In the genomic region with DNA sequence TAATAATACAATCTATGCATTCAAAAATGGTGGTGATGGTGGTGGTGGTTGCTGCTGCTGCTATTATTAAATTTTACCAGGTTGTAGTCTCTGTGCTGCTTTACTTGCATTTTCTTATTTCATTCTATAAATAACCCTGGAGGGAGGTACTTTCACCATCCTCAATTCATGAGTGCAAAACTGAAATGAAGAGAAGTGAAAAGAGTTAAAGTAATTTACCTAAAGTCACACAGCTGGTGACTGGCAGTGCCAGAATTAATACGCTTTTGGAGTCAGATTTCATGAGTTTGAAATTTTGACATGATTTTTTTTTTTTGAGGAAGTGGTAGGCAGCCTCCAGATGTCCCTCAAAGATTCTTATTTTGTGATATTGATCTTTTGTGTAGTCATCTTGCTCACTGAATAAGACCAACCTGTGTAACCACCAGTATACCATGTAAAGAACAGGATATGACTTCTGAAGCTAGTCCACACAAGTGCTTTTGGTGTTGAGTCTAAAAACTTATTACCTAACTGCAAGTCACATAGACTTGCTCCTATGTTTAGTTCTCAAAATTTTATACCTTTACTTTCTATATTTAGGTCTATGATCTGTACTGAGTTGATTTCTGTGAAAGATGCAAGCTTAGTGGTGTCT, we compare ENCODE assay signal across 13 cellular contexts.
DNase-seq lines count a peak whose midpoint lies in the region; ATAC-seq and TF ChIP-seq lines count a peak whose summit lies in the region.
"Had no signal": no experiment of that assay in that cellular context is flagged by ENCODE, and none has a peak within 500 bp of the region (broad histone marks: within the 10 kb centered on the region; RNA-seq: fewer than 3 reads in every experiment).

No MANE protein-coding gene starts in this region.

- no peak for TF ChIP-seq CTCF in tibial artery (IDR thresholded peaks at IDR 0.05)

- no peaks in the 10 kb centered on the region for H3K27me3 ChIP-seq in tibial artery

- ATAC-seq in GM18508 (IDR thresholded peaks at IDR 0.05; ENCODE audit: insufficient read depth, unreplicated experiment) = peak; percentile 93
- ATAC-seq in GM21390 (IDR thresholded peaks at IDR 0.05; ENCODE audit: unreplicated experiment) = peak; percentile 88
- peak; percentile 86 for ATAC-seq in HG02981 (IDR thresholded peaks at IDR 0.05; ENCODE audit: unreplicated experiment)
- peak; percentile 74 for ATAC-seq in HG03575 (IDR thresholded peaks at IDR 0.05; ENCODE audit: extremely low read depth, insufficient number of reproducible peaks, low FRiP score, unreplicated experiment)

- H3K4me3 ChIP-seq in tibial artery = no peak overlapping the region

- no peaks in the 10 kb centered on the region for H3K9me3 ChIP-seq in tibial artery

- no peak for DNase-seq in A172 (ENCODE audit: low spot score)
- DNase-seq in tibial artery = no peak
- DNase-seq in T-helper 1 cell = no peak
- DNase-seq in DMS 273 (lab: John Stamatoyannopoulos, UW; ENCODE audit: unreplicated experiment) = no peak
- DNase-seq: activated CD4-positive, alpha-beta T cell treated with anti-CD3 and anti-CD28 coated beads, Interleukin-2, amount 50 U/mL, for 1 hour; AML-193; hippocampal formation; NCI-H1694 treated with DMSO at 0.1 percent for 48 hours had no signal

- intact Hi-C loops in tibial artery (cut with DNase I; ENCODE audit: low total_unique reads) = no loop called here

- H3K27ac ChIP-seq in tibial artery = no peak overlapping the region
- H3K27ac ChIP-seq: parathyroid adenoma had no signal

- H3K4me1 ChIP-seq in tibial artery = no peaks in the 10 kb centered on the region
- H3K4me1 ChIP-seq: parathyroid adenoma had no signal

- H3K36me3 ChIP-seq in tibial artery = no peaks in the 10 kb centered on the region
